8 cellular contexts compared by ENCODE assay signal in genomic region chr1:205211839-205212241, GRCh38. TPM values are rescaled to one million over a fixed set of nuclear protein-coding genes. Genes with fewer than 3 reads are reported as not detected.
A peak's percentile ranks its signal among the peaks of the same experiment; 100 is the strongest.
DNase-seq lines count a peak whose midpoint lies in the region; ATAC-seq and TF ChIP-seq lines count a peak whose summit lies in the region.

No MANE protein-coding gene starts in this region.

- no peak for TF ChIP-seq POLR2A in GM18505 (IDR thresholded peaks at IDR 0.05; ENCODE audit: borderline replicate concordance, extremely low read depth, insufficient read depth, insufficient read length)
- TF ChIP-seq POLR2A in erythroblast (IDR thresholded peaks at IDR 0.05; ENCODE audit: low read length) = no peak

- peak; percentile 31 for ATAC-seq in GM18505 (IDR thresholded peaks at IDR 0.05; ENCODE audit: unreplicated experiment)
- ATAC-seq in HG02642 (IDR thresholded peaks at IDR 0.05; ENCODE audit: poor library complexity, unreplicated experiment) = peak; percentile 31

- H3K27ac ChIP-seq in SK-N-MC = no peak overlapping the region

- no peaks in the 10 kb centered on the region for H3K27me3 ChIP-seq in skeletal muscle satellite cell (ENCODE audit: control insufficient read depth, insufficient read depth, low read length)

- H3K4me1 ChIP-seq in skeletal muscle satellite cell (ENCODE audit: control insufficient read depth, insufficient read depth, low read length) = peaks cover 6% of the 10 kb centered on the region

- peak overlapping the region; percentile 73 for H3K4me2 ChIP-seq in skeletal muscle satellite cell (ENCODE audit: low read length)

- H3K9me3 ChIP-seq in SK-N-MC (ENCODE audit: low read depth, low read length) (no peaks in the 10 kb centered on the region), skeletal muscle satellite cell (replicated peaks; ENCODE audit: low read length) (no peaks in the 10 kb centered on the region)

- DNase-seq in SK-N-MC (ENCODE audit: low read depth, low spot score) = no peak
- no peak for DNase-seq in fibroblast of mammary gland (ENCODE audit: low read depth)
- no peak for DNase-seq in erythroblast (lab: John Stamatoyannopoulos, UW)
- DNase-seq in NCI-H1048 (lab: John Stamatoyannopoulos, UW) = no peak
- no peak for DNase-seq in ACHN

- no peaks in the 10 kb centered on the region for H3K36me3 ChIP-seq in SK-N-MC (ENCODE audit: insufficient read depth, low read length)
- H3K36me3 ChIP-seq in skeletal muscle satellite cell (ENCODE audit: insufficient read depth, low read length) = no peaks in the 10 kb centered on the region

- in situ Hi-C loops in ACHN (cut with HindIII; ENCODE audit: low pct_ligation_motif_present, low pct_unique_long_range_greater_than_20kb, low sequenced_read_pairs) = no loop called here

- H3K4me3 ChIP-seq in SK-N-MC (peak overlapping the region; percentile 99), fibroblast of mammary gland (ENCODE audit: control insufficient read depth, low read depth, low read length) (peak overlapping the region; percentile 89), skeletal muscle satellite cell (ENCODE audit: low read length) (peak overlapping the region; percentile 88)

- H3K9ac ChIP-seq in SK-N-MC (ENCODE audit: insufficient read length) (no peak overlapping the region), skeletal muscle satellite cell (ENCODE audit: low read depth, low read length) (no peak overlapping the region)

- TF ChIP-seq CTCF in fibroblast of mammary gland (conservative IDR thresholded peaks at IDR 0.05; ENCODE audit: control insufficient read depth, insufficient read depth, low read depth, low read length) = no peak

RNA-seq across cellular contexts. Expression of gene DSTYK, which starts 0.3 kb away (rescaled TPM):
- total RNA-seq in skeletal muscle satellite cell (2012; rRNA removed) = 6.1 and 7.4 TPM in 2 replicates

RNA-seq across cellular contexts. Expression of gene TMCC2, which starts 15.9 kb away (rescaled TPM):
- total RNA-seq in skeletal muscle satellite cell (2012; rRNA removed) = 1.3 and 2.3 TPM in 2 replicates
